ENCODE assay signal across 40 cellular contexts in genomic region chr18:55286257-55286825, GRCh38.
DNase-seq lines count a peak whose midpoint lies in the region; ATAC-seq, FAIRE-seq and TF ChIP-seq lines count a peak whose summit lies in the region.
"Had no signal": no experiment of that assay in that cellular context is flagged by ENCODE, and none has a peak within 500 bp of the region (broad histone marks: within the 10 kb centered on the region; RNA-seq: fewer than 3 reads in every experiment).

No MANE protein-coding gene starts in this region.

- H3K36me3 ChIP-seq in mammary epithelial cell (ENCODE audit: insufficient read depth, low read length) (no peaks in the 10 kb centered on the region), astrocyte (ENCODE audit: insufficient read depth, low read length) (no peaks in the 10 kb centered on the region)
- H3K36me3 ChIP-seq: esophagus muscularis mucosa, gastroesophageal sphincter, neural progenitor cell, spleen, thyroid gland, uterus had no signal

- H3K79me2 ChIP-seq in mammary epithelial cell (ENCODE audit: insufficient read depth, low read length), result no peaks in the 10 kb centered on the region
- peaks cover 52% of the 10 kb centered on the region for H3K79me2 ChIP-seq in astrocyte (ENCODE audit: insufficient read depth, low read length)

- H3K4me1 ChIP-seq in mammary epithelial cell (ENCODE audit: insufficient read depth, low read length) (no peaks in the 10 kb centered on the region), astrocyte (ENCODE audit: insufficient read depth, low read length) (peaks cover 4% of the 10 kb centered on the region)

- TF ChIP-seq CTCF in mammary epithelial cell (conservative IDR thresholded peaks at IDR 0.05 in 1 of 2, IDR thresholded peaks at IDR 0.05 in 1 of 2; ENCODE audit: extremely low read depth in 1 of 2, insufficient read depth in 1 of 2, low read depth in 1 of 2, low read length in 2 of 2) (no peak), MCF 10A (IDR thresholded peaks at IDR 0.05; ENCODE audit: unreplicated experiment) (no peak), astrocyte (IDR thresholded peaks at IDR 0.05; ENCODE audit: insufficient read depth, low read depth, low read length) (no peak)

- BruUV-seq in mammary epithelial cell (replicated peaks; lab: Mats Ljungman, UMichigan), result no TSS peak
- no TSS peak for BruUV-seq in MCF 10A (replicated peaks; lab: Mats Ljungman, UMichigan)

- in situ Hi-C loops in mammary epithelial cell (cut with MboI; ENCODE audit: low sequenced_read_pairs in 2 of 2), result no loop called here

- no peak for FAIRE-seq in astrocyte (lab: Jason Lieb, UNC)

- H3K27ac Mint-ChIP-seq in MCF 10A (ENCODE audit: low read depth, unreplicated experiment) (no peak overlapping the region), astrocyte (ENCODE audit: unreplicated experiment) (no peak overlapping the region)
- peak overlapping the region; percentile 79 for H3K27ac Mint-ChIP-seq in stimulated activated memory B cell treated with anti-CD40 and anti-IgM and Interleukin-4, amounts not matched to agents 10 μg/mL and 1 μg/mL and 100 μg/mL, for 72 hours
- H3K27ac Mint-ChIP-seq: activated naive CD8-positive, alpha-beta T cell treated with anti-CD3 and anti-CD28 coated beads, Interleukin-2, amount 10 ng/mL, durations not matched to agents 7 days and 5 days; CD14-positive monocyte; neural progenitor cell; stimulated activated naive CD8-positive, alpha-beta T cell treated with anti-CD3 and anti-CD28 coated beads, Interleukin-15, amount 100 ng/mL, for 72 hours had no signal

- H4K20me1 ChIP-seq in mammary epithelial cell (ENCODE audit: insufficient read depth, low read length) (no peaks in the 10 kb centered on the region), astrocyte (ENCODE audit: insufficient read depth, low read length) (peaks cover 44% of the 10 kb centered on the region)

- H3K27me3 ChIP-seq in mammary epithelial cell (ENCODE audit: insufficient read depth, low read length) (no peaks in the 10 kb centered on the region), astrocyte (ENCODE audit: insufficient read depth, low read length) (no peaks in the 10 kb centered on the region)
- H3K27me3 ChIP-seq: esophagus muscularis mucosa, gastroesophageal sphincter, hepatocyte, neural progenitor cell, spleen, thyroid gland, uterus had no signal

- POLR2A ChIA-PET in MCF 10A (lab: Yijun Ruan, JAX), result interaction anchor here (0.5 to 0.6 kb wide), 2 partner anchors 1298 to 1339 kb away, joined by 4 read pairs; no protein-coding TSS in a partner anchor

- no peak for ATAC-seq in stimulated activated memory B cell treated with anti-CD40 and anti-IgM and Interleukin-4, amounts not matched to agents 10 μg/mL and 1 μg/mL and 100 μg/mL, for 72 hours
- ATAC-seq in HG03565 (IDR thresholded peaks at IDR 0.05; ENCODE audit: unreplicated experiment) (no peak), HG03342 (IDR thresholded peaks at IDR 0.05; ENCODE audit: unreplicated experiment) (no peak)
- ATAC-seq: gastroesophageal sphincter; left cardiac atrium; stimulated activated naive CD8-positive, alpha-beta T cell treated with anti-CD3 and anti-CD28 coated beads, Interleukin-15, amount 100 ng/mL, for 72 hours had no signal

- no peak overlapping the region for H3K4me3 ChIP-seq in mammary epithelial cell (replicated peaks in 1 of 3; ENCODE audit: insufficient read depth in 1 of 3, low read depth in 2 of 3, low read length in 3 of 3)
- no peak overlapping the region for H3K4me3 ChIP-seq in astrocyte (ENCODE audit: insufficient read depth, low read depth, low read length)
- H3K4me3 ChIP-seq: esophagus muscularis mucosa, gastroesophageal sphincter, hepatocyte, neural progenitor cell, spleen, thyroid gland, uterus had no signal

- H3K9me3 ChIP-seq in mammary epithelial cell (replicated peaks; ENCODE audit: insufficient read depth, low read length), result no peaks in the 10 kb centered on the region
- H3K9me3 ChIP-seq in astrocyte (ENCODE audit: insufficient read depth, low read depth, low read length), result no peaks in the 10 kb centered on the region
- H3K9me3 ChIP-seq: esophagus muscularis mucosa, gastroesophageal sphincter, spleen, thyroid gland, uterus had no signal

- H3K4me3 Mint-ChIP-seq in MCF 10A (ENCODE audit: unreplicated experiment) (no peak overlapping the region), astrocyte (ENCODE audit: unreplicated experiment) (no peak overlapping the region)
- H3K4me3 Mint-ChIP-seq in stimulated activated memory B cell treated with anti-CD40 and anti-IgM and Interleukin-4, amounts not matched to agents 10 μg/mL and 1 μg/mL and 100 μg/mL, for 72 hours, result no peak overlapping the region
- H3K4me3 Mint-ChIP-seq: activated naive CD8-positive, alpha-beta T cell treated with anti-CD3 and anti-CD28 coated beads, Interleukin-2, amount 10 ng/mL, durations not matched to agents 7 days and 5 days; CD14-positive monocyte; central memory CD8-positive, alpha-beta T cell; neural progenitor cell; stimulated activated naive CD8-positive, alpha-beta T cell treated with anti-CD3 and anti-CD28 coated beads, Interleukin-15, amount 100 ng/mL, for 72 hours had no signal

- no peak overlapping the region for H3K9ac ChIP-seq in mammary epithelial cell (ENCODE audit: insufficient read depth, low read length)
- H3K9ac ChIP-seq in astrocyte (ENCODE audit: low read length), result no peak overlapping the region
- H3K9ac ChIP-seq: neural progenitor cell had no signal

- WGBS in mammary epithelial cell (ENCODE audit: low coverage, missing lambda C conversion rate), result 93% methylated on average over 6 of the region's 6 CpGs

- dilution Hi-C loops in mammary epithelial cell (cut with HindIII; ENCODE audit: low sequenced_read_pairs), result no loop called here

- intact Hi-C loops in mammary epithelial cell (cut with micrococcal nuclease), result no loop called here
- intact Hi-C loops in MCF 10A (cut with micrococcal nuclease), result no loop called here

- no peaks in the 10 kb centered on the region for H3K27me3 Mint-ChIP-seq in MCF 10A (ENCODE audit: insufficient read depth, unreplicated experiment)
- H3K27me3 Mint-ChIP-seq in astrocyte (ENCODE audit: low read depth, unreplicated experiment), result no peaks in the 10 kb centered on the region
- H3K27me3 Mint-ChIP-seq in stimulated activated memory B cell treated with anti-CD40 and anti-IgM and Interleukin-4, amounts not matched to agents 10 μg/mL and 1 μg/mL and 100 μg/mL, for 72 hours, result no peaks in the 10 kb centered on the region
- H3K27me3 Mint-ChIP-seq: activated naive CD8-positive, alpha-beta T cell treated with anti-CD3 and anti-CD28 coated beads, Interleukin-2, amount 10 ng/mL, durations not matched to agents 7 days and 5 days; central memory CD8-positive, alpha-beta T cell; stimulated activated naive CD8-positive, alpha-beta T cell treated with anti-CD3 and anti-CD28 coated beads, Interleukin-15, amount 100 ng/mL, for 72 hours had no signal

- CTCF ChIA-PET in mammary epithelial cell (lab: Charles Lee; ENCODE audit: low non-redundant PET) (no interaction called here), MCF 10A (lab: Yijun Ruan, JAX) (interaction anchor here (0.6 to 2.1 kb wide), 4 partner anchors 38 to 492 kb away, joined by 3 to 13 read pairs (median 4); no protein-coding TSS in a partner anchor)

- no peaks in the 10 kb centered on the region for H3K9me3 Mint-ChIP-seq in MCF 10A (ENCODE audit: unreplicated experiment)
- H3K9me3 Mint-ChIP-seq in astrocyte (ENCODE audit: unreplicated experiment), result no peaks in the 10 kb centered on the region
- H3K9me3 Mint-ChIP-seq in stimulated activated memory B cell treated with anti-CD40 and anti-IgM and Interleukin-4, amounts not matched to agents 10 μg/mL and 1 μg/mL and 100 μg/mL, for 72 hours, result peaks cover 3% of the 10 kb centered on the region
- H3K9me3 Mint-ChIP-seq: activated naive CD8-positive, alpha-beta T cell treated with anti-CD3 and anti-CD28 coated beads, Interleukin-2, amount 10 ng/mL, durations not matched to agents 7 days and 5 days; central memory CD8-positive, alpha-beta T cell; neural progenitor cell; stimulated activated naive CD8-positive, alpha-beta T cell treated with anti-CD3 and anti-CD28 coated beads, Interleukin-15, amount 100 ng/mL, for 72 hours had no signal

- H2AFZ ChIP-seq in mammary epithelial cell (ENCODE audit: low read depth, low read length) (no peak overlapping the region), astrocyte (ENCODE audit: low read depth, low read length) (no peak overlapping the region)
- H2AFZ ChIP-seq: hepatocyte, neural progenitor cell had no signal

- H3K4me2 ChIP-seq in mammary epithelial cell (ENCODE audit: insufficient read depth, low read depth, low read length) (no peak overlapping the region), astrocyte (ENCODE audit: low read length) (no peak overlapping the region)
- H3K4me2 ChIP-seq: hepatocyte, neural progenitor cell had no signal

- H3K27ac ChIP-seq in mammary epithelial cell (ENCODE audit: insufficient read depth, low read depth, low read length), result no peak overlapping the region
- H3K27ac ChIP-seq in astrocyte (ENCODE audit: low read depth, low read length), result no peak overlapping the region
- H3K27ac ChIP-seq: esophagus muscularis mucosa, gastroesophageal sphincter, hepatocyte, neural progenitor cell, thyroid gland had no signal

- H3K36me3 Mint-ChIP-seq in MCF 10A (ENCODE audit: insufficient read depth, unreplicated experiment) (no peaks in the 10 kb centered on the region), astrocyte (ENCODE audit: low read depth, unreplicated experiment) (peaks cover 2% of the 10 kb centered on the region)
- H3K36me3 Mint-ChIP-seq in stimulated activated memory B cell treated with anti-CD40 and anti-IgM and Interleukin-4, amounts not matched to agents 10 μg/mL and 1 μg/mL and 100 μg/mL, for 72 hours, result peaks cover 60% of the 10 kb centered on the region
- H3K36me3 Mint-ChIP-seq: activated naive CD8-positive, alpha-beta T cell treated with anti-CD3 and anti-CD28 coated beads, Interleukin-2, amount 10 ng/mL, durations not matched to agents 7 days and 5 days; CD14-positive monocyte had no signal

- H3K4me1 Mint-ChIP-seq in MCF 10A (ENCODE audit: insufficient read depth, unreplicated experiment) (no peaks in the 10 kb centered on the region), astrocyte (ENCODE audit: low read depth, unreplicated experiment) (peaks cover 27% of the 10 kb centered on the region)
- peaks cover 78% of the 10 kb centered on the region for H3K4me1 Mint-ChIP-seq in stimulated activated memory B cell treated with anti-CD40 and anti-IgM and Interleukin-4, amounts not matched to agents 10 μg/mL and 1 μg/mL and 100 μg/mL, for 72 hours
- H3K4me1 Mint-ChIP-seq: activated naive CD8-positive, alpha-beta T cell treated with anti-CD3 and anti-CD28 coated beads, Interleukin-2, amount 10 ng/mL, durations not matched to agents 7 days and 5 days; central memory CD8-positive, alpha-beta T cell; neural progenitor cell; stimulated activated naive CD8-positive, alpha-beta T cell treated with anti-CD3 and anti-CD28 coated beads, Interleukin-15, amount 100 ng/mL, for 72 hours had no signal

- DNase-seq in mammary epithelial cell (peak; percentile 19), MCF 10A (ENCODE audit: unreplicated experiment) (no peak), astrocyte (ENCODE audit: low read depth) (peak; percentile 80), globus pallidus (ENCODE audit: low spot score) (peak; percentile 52), SW 1271 (lab: John Stamatoyannopoulos, UW) (no peak)
- DNase-seq: 8988T; activated CD4-positive, alpha-beta T cell treated with anti-CD3 and anti-CD28 coated beads, Interleukin-2, amount 50 U/mL, for 4 hours; activated gamma-delta T cell treated with Interleukin-2 at 50 U/mL for 16 hours; activated naive CD8-positive, alpha-beta T cell treated with anti-CD3 and anti-CD28 coated beads, Interleukin-2, amount 10 ng/mL, durations not matched to agents 7 days and 5 days; activated T-cell treated with anti-CD3 and anti-CD28 coated beads, Interleukin-2, amount 50 U/mL, for 48 hours; Calu3; DND-41; GF-D8; H7; Kasumi-1; left cardiac atrium; mesenchymal stem cell; MV-4-11; NCI-H1436; NCI-H2081 treated with DMSO at 0.1 percent for 48 hours; NCI-H2227 treated with DMSO at 0.1 percent for 48 hours; NCI-H526; posterior cingulate gyrus; right cardiac atrium; SHP77 treated with DMSO at 0.1 percent for 48 hours; spleen; stimulated activated CD4-positive, alpha-beta T cell treated with anti-CD3 and anti-CD28 coated beads, Interleukin-2, amount 100 ng/mL, for 24 hours; stimulated activated naive CD8-positive, alpha-beta T cell treated with anti-CD3 and anti-CD28 coated beads, Interleukin-15, amount 100 ng/mL, for 72 hours; T-helper 1 cell; thyroid gland; uterus had no signal

Comparison
In these comparisons a context has a peak if more than half of its experiments do, and no peak if none do; other contexts are left out.
1. DNase-seq: peak in mammary epithelial cell (single experiment), astrocyte (single experiment) and globus pallidus (single experiment); none in MCF 10A (single experiment) and SW 1271 (0 of 2).